ENCODE assay signal across 9 cellular contexts in genomic region chr2:196131384-196131861, GRCh38. TPM values are rescaled to one million over a fixed set of nuclear protein-coding genes. Genes with fewer than 3 reads are reported as not detected.
DNase-seq lines count a peak whose midpoint lies in the region; ATAC-seq and FAIRE-seq lines count a peak whose summit lies in the region.
"Had no signal": no experiment of that assay in that cellular context is flagged by ENCODE, and none has a peak within 500 bp of the region (broad histone marks: within the 10 kb centered on the region; RNA-seq: fewer than 3 reads in every experiment).

No MANE protein-coding gene starts in this region.

- ATAC-seq in HG03025 (IDR thresholded peaks at IDR 0.05; ENCODE audit: low FRiP score, unreplicated experiment) = no peak

- FAIRE-seq in GM18507 (lab: Jason Lieb, UNC) = peak; percentile 56

- DNase-seq in A172 (ENCODE audit: low spot score) = peak; percentile 82
- DNase-seq in GM18507 (ENCODE audit: extremely low spot score, insufficient read length, low read depth) = no peak
- DNase-seq in NOMO-1 (lab: John Stamatoyannopoulos, UW; ENCODE audit: unreplicated experiment in 2 of 2) = peak; percentile 40 to 59
- peak; percentile 51 for DNase-seq in activated T-cell treated with anti-CD3 and anti-CD28 coated beads for 1 hour (ENCODE audit: low read depth)
- peak; percentile 19 for DNase-seq in foreskin melanocyte
- peak; percentile 45 to 61 (median 58) for DNase-seq in stimulated activated CD4-positive, alpha-beta T cell treated with anti-CD3 and anti-CD28 coated beads, TNF-alpha, amount 100 ng/mL, for 24 hours (ENCODE audit: low read depth in 3 of 3)
- no peak for DNase-seq in hypothalamus (lab: John Stamatoyannopoulos, UW)
- DNase-seq: left cardiac atrium had no signal

RNA-seq across cellular contexts. Expression of gene STK17B, which starts 40.0 kb away (rescaled TPM):
- total RNA-seq in A172 (2014; rRNA removed; shearing (Covaris generic)) = 19.5 and 20.5 TPM in 2 replicates

Comparison
In these comparisons a context has a peak if more than half of its experiments do, and no peak if none do; other contexts are left out.
1. DNase-seq: peak in A172 (single experiment), NOMO-1 (2 of 2), activated T-cell treated with anti-CD3 and anti-CD28 coated beads for 1 hour (single experiment), foreskin melanocyte (single experiment) and stimulated activated CD4-positive, alpha-beta T cell treated with anti-CD3 and anti-CD28 coated beads, TNF-alpha, amount 100 ng/mL, for 24 hours (3 of 3); none in GM18507 (single experiment) and hypothalamus (0 of 51).